25 cellular contexts compared by ENCODE assay signal in genomic region chr3:99477650-99478049, GRCh38.
DNase-seq lines count a peak whose midpoint lies in the region; ATAC-seq, FAIRE-seq and TF ChIP-seq lines count a peak whose summit lies in the region.
"Had no signal": no experiment of that assay in that cellular context is flagged by ENCODE, and none has a peak within 500 bp of the region (broad histone marks: within the 10 kb centered on the region; RNA-seq: fewer than 3 reads in every experiment).

No MANE protein-coding gene starts in this region.

- intact Hi-C loops in heart right ventricle (cut with DNase I) (no loop called here), tibial artery (cut with DNase I; ENCODE audit: low total_unique reads) (no loop called here), uterus (cut with DNase I; ENCODE audit: low total_unique reads) (no loop called here)

- no peaks in the 10 kb centered on the region for H3K27me3 ChIP-seq in mesenchymal stem cell (ENCODE audit: control insufficient read depth in 1 of 2, insufficient read depth in 1 of 2, low read length in 2 of 2)
- H3K27me3 ChIP-seq in small intestine (ENCODE audit: control insufficient read depth in 2 of 2, insufficient read depth in 2 of 2, low read length in 2 of 2): no peaks in the 10 kb centered on the region
- no peaks in the 10 kb centered on the region for H3K27me3 ChIP-seq in heart right ventricle
- no peaks in the 10 kb centered on the region for H3K27me3 ChIP-seq in tibial artery
- no peaks in the 10 kb centered on the region for H3K27me3 ChIP-seq in uterus
- H3K27me3 ChIP-seq: BE2C, BLaER1 had no signal

- no peaks in the 10 kb centered on the region for H3K36me3 ChIP-seq in HEK293 (ENCODE audit: control insufficient read depth in 2 of 2, insufficient read depth in 1 of 2, low read length in 2 of 2)
- no peaks in the 10 kb centered on the region for H3K36me3 ChIP-seq in mesenchymal stem cell (ENCODE audit: control insufficient read depth in 1 of 2, insufficient read depth in 2 of 2, low read depth in 1 of 2, low read length in 2 of 2)
- no peaks in the 10 kb centered on the region for H3K36me3 ChIP-seq in small intestine (ENCODE audit: control insufficient read depth in 2 of 2, insufficient read depth in 2 of 2, low read length in 2 of 2)
- H3K36me3 ChIP-seq in heart right ventricle: no peaks in the 10 kb centered on the region
- H3K36me3 ChIP-seq in tibial artery: no peaks in the 10 kb centered on the region
- no peaks in the 10 kb centered on the region for H3K36me3 ChIP-seq in uterus
- H3K36me3 ChIP-seq: BE2C, BLaER1 had no signal

- H3K4me1 ChIP-seq in HEK293 (ENCODE audit: control insufficient read depth, insufficient read depth, low read length) (no peaks in the 10 kb centered on the region), mesenchymal stem cell (ENCODE audit: control insufficient read depth, insufficient read depth, low read depth, low read length) (no peaks in the 10 kb centered on the region), small intestine (ENCODE audit: control insufficient read depth in 2 of 2, insufficient read depth in 1 of 2, low read depth in 1 of 2, low read length in 1 of 2) (no peaks in the 10 kb centered on the region), heart right ventricle (no peaks in the 10 kb centered on the region), tibial artery (peaks cover 0 to 47% (median 12%) of the 10 kb centered on the region in 4 donors), uterus (no peaks in the 10 kb centered on the region)
- H3K4me1 ChIP-seq: BE2C, BLaER1 had no signal

- no peak overlapping the region for H3K4me2 ChIP-seq in mesenchymal stem cell (ENCODE audit: low read length, poor library complexity, severe bottlenecking)
- H3K4me2 ChIP-seq: BLaER1 had no signal

- TF ChIP-seq POLR2A in uterus (IDR thresholded peaks at IDR 0.05): no peak

- H3K79me1 ChIP-seq in mesenchymal stem cell (replicated peaks; ENCODE audit: low read length, poor library complexity, severe bottlenecking): no peaks in the 10 kb centered on the region

- H3K4me3 ChIP-seq in HEK293 (ENCODE audit: low read depth, low read length): no peak overlapping the region
- H3K4me3 ChIP-seq in mesenchymal stem cell (ENCODE audit: insufficient read depth in 1 of 2, low read depth in 1 of 2, low read length in 2 of 2): no peak overlapping the region
- no peak overlapping the region for H3K4me3 ChIP-seq in small intestine (ENCODE audit: low read depth in 1 of 2, low read length in 2 of 2)
- H3K4me3 ChIP-seq in heart right ventricle: no peak overlapping the region
- H3K4me3 ChIP-seq in tibial artery: no peak overlapping the region
- no peak overlapping the region for H3K4me3 ChIP-seq in uterus
- H3K4me3 ChIP-seq: BLaER1, GM12878 had no signal

- no peaks in the 10 kb centered on the region for H3K9me3 ChIP-seq in HEK293 (ENCODE audit: control insufficient read depth, insufficient read depth, low read depth, low read length)
- peaks cover 16% of the 10 kb centered on the region for H3K9me3 ChIP-seq in mesenchymal stem cell (ENCODE audit: control insufficient read depth, low read length)
- no peaks in the 10 kb centered on the region for H3K9me3 ChIP-seq in small intestine (ENCODE audit: control insufficient read depth, low read depth)
- H3K9me3 ChIP-seq in heart right ventricle: peaks cover 0 to 21% (median 7%) of the 10 kb centered on the region in 11 donors
- H3K9me3 ChIP-seq in tibial artery: no peaks in the 10 kb centered on the region
- H3K9me3 ChIP-seq in uterus: no peaks in the 10 kb centered on the region
- H3K9me3 ChIP-seq: BE2C had no signal

- H4K91ac ChIP-seq in mesenchymal stem cell (ENCODE audit: low read length): no peak overlapping the region

- CTCF ChIA-PET in HEK293 (lab: Yijun Ruan, JAX): interaction anchor here (0.6 kb wide), 1 partner anchor 57 kb away, joined by 5 read pairs; no protein-coding TSS in a partner anchor
- CTCF ChIA-PET in GM10248 (lab: Yijun Ruan, JAX): interaction anchor here (4.6 kb wide), 1 partner anchor 10 kb away, joined by 31 read pairs; no protein-coding TSS in a partner anchor

- no peak overlapping the region for H2BK15ac ChIP-seq in mesenchymal stem cell (ENCODE audit: low read depth, poor library complexity, severe bottlenecking)

- H2BK12ac ChIP-seq in mesenchymal stem cell (ENCODE audit: low read length in 2 of 2): no peak overlapping the region

- no peak overlapping the region for H2AFZ ChIP-seq in mesenchymal stem cell (ENCODE audit: low read depth, low read length)

- H4K8ac ChIP-seq in mesenchymal stem cell (ENCODE audit: low read length): no peak overlapping the region

- WGBS in mesenchymal stem cell: no CpG with 5 or more reads among the region's 1 CpG
- 95 to 97% (median 95%) methylated on average over 1 of the region's 1 CpG for WGBS in small intestine, 3 donors
- 98% methylated on average over 1 of the region's 1 CpG for WGBS in heart right ventricle, 2 donors

- no peak for DNase-seq in RCC 7860 (ENCODE audit: low spot score)
- no peak for DNase-seq in mesenchymal stem cell
- DNase-seq in small intestine: no peak
- DNase-seq in heart right ventricle: no peak
- DNase-seq in tibial artery: no peak
- DNase-seq in uterus: no peak
- no peak for DNase-seq in GM10248 (ENCODE audit: extremely low spot score)
- DNase-seq: 8988T; ACHN; BE2C; C1 segment of cervical spinal cord; CD4-positive, alpha-beta memory T cell; CD4-positive, CD25-positive, alpha-beta regulatory T cell; CD8-positive, alpha-beta memory T cell; COR-L47; DMS 273 treated with DMSO at 0.1 percent for 48 hours; DMS79 treated with DMSO at 0.1 percent for 48 hours; GF-D8 had no signal

- H3K27ac ChIP-seq in HEK293 (ENCODE audit: extremely low read depth, low read depth, low read length): no peak overlapping the region
- H3K27ac ChIP-seq in mesenchymal stem cell (ENCODE audit: low read length, poor library complexity, severe bottlenecking): no peak overlapping the region
- no peak overlapping the region for H3K27ac ChIP-seq in small intestine (ENCODE audit: low read depth in 1 of 2, low read length in 1 of 2)
- no peak overlapping the region for H3K27ac ChIP-seq in heart right ventricle
- no peak overlapping the region for H3K27ac ChIP-seq in tibial artery
- H3K27ac ChIP-seq in uterus: no peak overlapping the region
- H3K27ac ChIP-seq: BLaER1 had no signal

- POLR2A ChIA-PET in HEK293 (lab: Yijun Ruan, JAX) (no interaction called here), GM10248 (lab: Yijun Ruan, JAX) (no interaction called here)

- peak overlapping the region; percentile 57 for H2BK5ac ChIP-seq in mesenchymal stem cell (ENCODE audit: low read depth, low read length, poor library complexity, severe bottlenecking)

- ATAC-seq in heart right ventricle: no peak
- ATAC-seq: GM12878 had no signal

- TF ChIP-seq CTCF in HEK293 (tag by site-specific recombination; IDR thresholded peaks at IDR 0.05) (no peak), heart right ventricle (IDR thresholded peaks at IDR 0.05) (no peak), tibial artery (IDR thresholded peaks at IDR 0.05) (no peak), uterus (IDR thresholded peaks at IDR 0.05) (no peak), GM10248 (IDR thresholded peaks at IDR 0.05; ENCODE audit: control extremely low read depth, extremely low read depth, low read depth, missing control alignments) (no peak)

- peak; percentile 42 for FAIRE-seq in RCC 7860 (lab: Jason Lieb, UNC)
- peak; percentile 88 for FAIRE-seq in small intestine (lab: Jason Lieb, UNC)
- FAIRE-seq: A204.1, G401.6, GM12878, GM12892, GM18507 had no signal

- H3K23ac ChIP-seq in mesenchymal stem cell (ENCODE audit: low read length in 2 of 2): no peak overlapping the region

- H3K14ac ChIP-seq in mesenchymal stem cell (ENCODE audit: low read length in 2 of 2): no peak overlapping the region

- H2AK5ac ChIP-seq in mesenchymal stem cell (ENCODE audit: low read length, severe bottlenecking): no peak overlapping the region

- H3K18ac ChIP-seq in mesenchymal stem cell (ENCODE audit: low read depth in 1 of 2, low read length in 2 of 2): no peak overlapping the region

- no peak overlapping the region for H3K9ac ChIP-seq in mesenchymal stem cell (ENCODE audit: low read length)
- H3K9ac ChIP-seq: BLaER1 had no signal

- no peak overlapping the region for H3K4ac ChIP-seq in mesenchymal stem cell (ENCODE audit: low read depth in 1 of 2, low read length in 2 of 2)

- no peak overlapping the region for H2BK120ac ChIP-seq in mesenchymal stem cell (ENCODE audit: low read depth, low read length)

TF ChIP-seq in HEK293, 187 proteins besides CTCF, POLR2A, EP300 and RAD21:
- no peak for TF ChIP-seq ZNF830 (tag by site-specific recombination; IDR thresholded peaks at IDR 0.05; ENCODE audit: low read depth)
- peak; percentile 92 for TF ChIP-seq ZNF133 (tag by site-specific recombination; IDR thresholded peaks at IDR 0.05)
